Comparison of ENCODE assay signal across 8 cellular contexts in the genomic region with DNA sequence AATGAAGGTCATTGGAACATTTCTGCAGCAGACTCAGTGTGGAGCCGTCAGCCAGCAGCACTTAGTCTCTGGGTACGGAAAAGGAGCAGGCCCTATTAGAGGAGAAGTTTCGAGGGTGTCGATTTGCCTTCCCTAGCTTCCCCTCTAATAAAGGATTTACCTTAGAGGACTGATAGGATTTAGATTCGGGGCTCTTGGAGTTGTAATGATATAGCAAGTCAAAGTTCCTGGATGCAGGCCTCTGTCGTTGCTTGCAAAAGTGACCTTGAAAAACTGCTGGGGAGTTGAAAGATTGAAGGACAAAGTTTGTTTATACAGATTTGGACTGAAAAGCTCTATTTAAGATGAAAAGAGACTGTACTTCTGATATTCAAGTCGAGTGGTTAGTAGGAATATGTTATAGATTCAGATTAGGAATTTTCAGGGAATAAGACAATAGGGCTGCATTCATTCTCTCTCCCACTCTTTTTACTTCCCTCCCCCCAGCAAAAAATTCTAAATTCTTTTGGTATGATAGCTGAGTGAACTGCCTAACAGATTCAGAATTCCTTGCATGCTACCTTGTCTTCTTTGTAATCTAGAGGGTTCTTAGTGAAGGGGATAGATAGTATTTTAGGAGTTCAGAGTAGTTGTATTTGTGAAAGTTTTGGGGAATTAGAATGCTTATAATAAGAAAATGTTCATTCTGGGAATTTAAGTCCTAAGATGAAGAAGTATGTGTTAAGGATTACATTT. TPM values are rescaled to one million over a fixed set of nuclear protein-coding genes. Genes with fewer than 3 reads are reported as not detected.
A peak's percentile ranks its signal among the peaks of the same experiment; 100 is the strongest.
DNase-seq lines count a peak whose midpoint lies in the region; ATAC-seq, FAIRE-seq and TF ChIP-seq lines count a peak whose summit lies in the region.

No MANE protein-coding gene starts in this region.

- no peaks in the 10 kb centered on the region for H3K27me3 ChIP-seq in mucosa of stomach (ENCODE audit: control insufficient read depth, insufficient read depth, low read length)

- H3K9me3 ChIP-seq in A549 (no peaks in the 10 kb centered on the region), mucosa of stomach (ENCODE audit: control insufficient read depth, low read length) (no peaks in the 10 kb centered on the region)

- no peaks in the 10 kb centered on the region for H3K9me3 Mint-ChIP-seq in IgD-negative memory B cell

- peaks cover 31 to 46% (median 44%) of the 10 kb centered on the region in 3 donors for H3K4me1 Mint-ChIP-seq in IgD-negative memory B cell

- peak overlapping the region; percentile 78 for H3K4me2 ChIP-seq in A549

- peak overlapping the region; percentile 72 for H3K9ac ChIP-seq in mucosa of stomach (ENCODE audit: low read length)

- H3K36me3 Mint-ChIP-seq in IgD-negative memory B cell: peaks cover 8% of the 10 kb centered on the region

- no peaks in the 10 kb centered on the region for H3K27me3 Mint-ChIP-seq in IgD-negative memory B cell

- H3K27ac Mint-ChIP-seq in IgD-negative memory B cell: peak overlapping the region; percentile 48 to 84 (median 75)

- POLR2A ChIA-PET in A549 (lab: Yijun Ruan, JAX): no interaction called here

- ATAC-seq in A549 (no peak), HG03457 (IDR thresholded peaks at IDR 0.05; ENCODE audit: unreplicated experiment) (no peak)

- FAIRE-seq in A549 (lab: Jason Lieb, UNC): no peak

- CTCF ChIA-PET in A549 (lab: Yijun Ruan, JAX): interaction anchor here (0.7 to 1.3 kb wide), 2 partner anchors 31 to 32 kb away, joined by 3 to 4 read pairs; no protein-coding TSS in a partner anchor

- no peaks in the 10 kb centered on the region for H3K36me3 ChIP-seq in mucosa of stomach (ENCODE audit: control insufficient read depth, insufficient read depth, low read length)

- TF ChIP-seq CTCF in A549 (IDR thresholded peaks at IDR 0.05) (no peak), coronary artery (IDR thresholded peaks at IDR 0.05) (no peak)

- WGBS in A549 (ENCODE audit: missing lambda C conversion rate): 68% methylated on average over 7 of the region's 7 CpGs

- H3K27ac ChIP-seq in A549 (peak overlapping the region; percentile 53 to 83; a peak in 4 of 6 replicates), coronary artery (peak overlapping the region; percentile 47 to 78)

- no peak for TF ChIP-seq POLR2A in A549 (IDR thresholded peaks at IDR 0.05; ENCODE audit: low read length)

- no peak for TF ChIP-seq EP300 in A549 (IDR thresholded peaks at IDR 0.05)

- H3K4me1 ChIP-seq in A549: peaks cover 50% of the 10 kb centered on the region
- peaks cover 28% of the 10 kb centered on the region for H3K4me1 ChIP-seq in mucosa of stomach (ENCODE audit: control insufficient read depth, insufficient read depth, low read length)

- H3K4me3 Mint-ChIP-seq in IgD-negative memory B cell: peak overlapping the region; percentile 89 to 99 (median 98)

- DNase-seq in A549 (ENCODE audit: low read depth in 1 of 2, low spot score in 1 of 2): no peak
- DNase-seq in coronary artery (ENCODE audit: low spot score): no peak
- no peak for DNase-seq in NCI-H1105 treated with DMSO at 0.1 percent for 48 hours (lab: John Stamatoyannopoulos, UW)
- DNase-seq in epidermal melanocyte (ENCODE audit: insufficient read length, low spot score): no peak
- no peak for DNase-seq in HuH-7 (ENCODE audit: low spot score)

- 0 out of 3 replicates have a peak overlapping the region, but pooled peaks have one; percentile 11 for H3K4me3 ChIP-seq in A549
- H3K4me3 ChIP-seq in coronary artery: peak overlapping the region; percentile 68
- no peak overlapping the region for H3K4me3 ChIP-seq in mucosa of stomach (ENCODE audit: low read length)

- no peak for TF ChIP-seq RAD21 in A549 (conservative IDR thresholded peaks at IDR 0.05 in 1 of 2, IDR thresholded peaks at IDR 0.05 in 1 of 2)

TF ChIP-seq in A549, 52 proteins besides CTCF, POLR2A, EP300 and RAD21:
- TF ChIP-seq ZC3H11A (IDR thresholded peaks at IDR 0.05) (no peak), RFX5 (IDR thresholded peaks at IDR 0.05) (no peak), RCOR1 (IDR thresholded peaks at IDR 0.05; ENCODE audit: low read depth, low read length) (no peak)

RNA-seq across cellular contexts. Expression of a gene that starts 19.2 kb away (rescaled TPM):
- polyA plus RNA-seq in A549 (2011; rRNA removed) (37.8 and 43.4 TPM in 2 replicates), A549 (2017; fragmentation: RNase III; extraction: RNeasy Plus Mini Kit Qiagen cat#74134 plus additional on column Dnase treatment) (35.0 to 35.2 TPM (median 35.1 TPM) in 3 replicates), IgD-negative memory B cell (74.3 TPM)
- 72.7 and 88.4 TPM in 2 replicates for polyA plus RNA-seq in A549 (2012; cell fraction: cytosol; rRNA removed)
- polyA plus RNA-seq in A549 (2012; cell fraction: nucleus; rRNA removed): 74.1 and 115 TPM in 2 replicates
- 70.6 and 97.8 TPM in 2 replicates for polyA minus RNA-seq in A549 (2011; rRNA and poly(A)+ RNA removed)

RNA-seq across cellular contexts. Expression of a gene that starts 45.3 kb away (rescaled TPM):
- 1.9 and 2.4 TPM in 2 replicates for polyA plus RNA-seq in A549 (2011; rRNA removed)
- 0.95 and 1.3 TPM in 2 replicates for polyA plus RNA-seq in A549 (2012; cell fraction: cytosol; rRNA removed)
- polyA plus RNA-seq in A549 (2012; cell fraction: nucleus; rRNA removed): 1.4 and 1.8 TPM in 2 replicates
- polyA plus RNA-seq in A549 (2017; fragmentation: RNase III; extraction: RNeasy Plus Mini Kit Qiagen cat#74134 plus additional on column Dnase treatment): 1.3 to 1.6 TPM (median 1.5 TPM) in 3 replicates
- 3.6 and 4.9 TPM in 2 replicates for polyA minus RNA-seq in A549 (2011; rRNA and poly(A)+ RNA removed)
- polyA plus RNA-seq in IgD-negative memory B cell: 2.2 TPM
